ENCODE assay signal across 1 cellular context in the genomic region with DNA sequence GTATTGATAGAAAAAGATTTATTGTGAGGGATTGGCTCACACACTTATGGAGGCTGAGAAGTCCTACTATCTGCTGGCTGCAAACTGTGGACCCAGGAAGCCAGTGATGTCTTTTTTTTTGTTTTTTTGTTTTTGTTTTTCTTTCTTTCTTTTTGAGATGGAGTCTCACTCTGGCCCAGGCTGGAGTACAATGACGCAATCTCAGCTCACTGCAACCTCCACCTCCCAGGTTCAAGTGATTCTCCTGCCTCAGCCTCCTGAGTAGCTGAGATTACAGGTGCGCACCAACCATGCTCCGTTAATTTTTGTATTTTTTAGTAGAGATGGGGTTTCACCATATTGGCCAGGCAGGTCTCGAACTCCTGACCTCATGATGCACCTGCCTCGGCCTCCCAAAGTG. TPM values are rescaled to one million over a fixed set of nuclear protein-coding genes. Genes with fewer than 3 reads are reported as not detected.
"Had no signal": no experiment of that assay in that cellular context is flagged by ENCODE, and none has a peak within 500 bp of the region (broad histone marks: within the 10 kb centered on the region; RNA-seq: fewer than 3 reads in every experiment).

No MANE protein-coding gene starts in this region.

RNA-seq across cellular contexts. Expression of gene COMP, which starts 20.5 kb away (rescaled TPM):
- total RNA-seq: H7 had no signal
